ENCODE assay signal across 35 cellular contexts in genomic region chr12:123135688-123136087, GRCh38.
"Had no signal": no experiment of that assay in that cellular context is flagged by ENCODE, and none has a peak within 500 bp of the region (broad histone marks: within the 10 kb centered on the region; RNA-seq: fewer than 3 reads in every experiment).

No MANE protein-coding gene starts in this region.

- DNase-seq: activated B cell treated with CpG ODN at 0.5 μM for 24 hours; activated CD4-positive, alpha-beta memory T cell treated with anti-CD3 and anti-CD28 coated beads for 36 hours; activated CD4-positive, alpha-beta T cell treated with anti-CD3 and anti-CD28 coated beads for 1 hour; activated CD4-positive, alpha-beta T cell treated with anti-CD3 and anti-CD28 coated beads, Interleukin-2, amount 10 ng/mL, durations not matched to agents 24 days and 14 days; activated CD8-positive, alpha-beta memory T cell treated with anti-CD3 and anti-CD28 coated beads for 24 hours; activated gamma-delta T cell treated with Interleukin-2 at 50 U/mL for 16 hours; activated naive CD4-positive, alpha-beta T cell treated with anti-CD3 and anti-CD28 coated beads, Interleukin-2, amount 50 U/mL, for 16 hours; activated naive CD8-positive, alpha-beta T cell treated with anti-CD3 and anti-CD28 coated beads, Interleukin-2, amount 10 ng/mL, durations not matched to agents 7 days and 5 days; activated T-cell treated with anti-CD3 and anti-CD28 coated beads, Interleukin-2, amount 50 U/mL, for 48 hours; anterior cingulate cortex; caudate nucleus; MG63; MV-4-11; NCI-H1092 treated with DMSO at 0.1 percent for 48 hours; NCI-H1417 treated with DMSO at 0.1 percent for 48 hours; NCI-H1694; NCI-H2029; NCI-H2107; NCI-H2171 treated with DMSO at 0.1 percent for 48 hours; NCI-H226; NCI-H510A; NCI-H526 treated with DMSO at 0.1 percent for 48 hours; NCI-H82; OCI-M1; Right ventricle myocardium superior; T-helper 2 cell; T1000 had no signal

- H3K27ac ChIP-seq: breast epithelium, KMS-11, Peyer's patch, RWPE1, SJSA1 had no signal

- H3K4me3 Mint-ChIP-seq: activated B cell treated with CpG ODN at 0.5 μM for 24 hours; activated CD4-positive, alpha-beta memory T cell treated with anti-CD3 and anti-CD28 coated beads for 36 hours; activated CD4-positive, alpha-beta T cell treated with anti-CD3 and anti-CD28 coated beads, Interleukin-2, amount 10 ng/mL, durations not matched to agents 24 days and 14 days; activated naive CD8-positive, alpha-beta T cell treated with anti-CD3 and anti-CD28 coated beads, Interleukin-2, amount 10 ng/mL, durations not matched to agents 7 days and 5 days; IgD-negative memory B cell had no signal

- H3K4me3 ChIP-seq: adrenal gland, breast epithelium, MG63, Peyer's patch, SJSA1 had no signal

- H3K27me3 ChIP-seq: adrenal gland, breast epithelium, MG63, Peyer's patch, SJSA1 had no signal

- H3K36me3 Mint-ChIP-seq: activated CD4-positive, alpha-beta memory T cell treated with anti-CD3 and anti-CD28 coated beads for 36 hours; IgD-negative memory B cell had no signal

- H3K9me3 Mint-ChIP-seq: activated B cell treated with CpG ODN at 0.5 μM for 24 hours; activated CD4-positive, alpha-beta memory T cell treated with anti-CD3 and anti-CD28 coated beads for 36 hours; activated CD4-positive, alpha-beta T cell treated with anti-CD3 and anti-CD28 coated beads, Interleukin-2, amount 10 ng/mL, durations not matched to agents 24 days and 14 days; activated naive CD8-positive, alpha-beta T cell treated with anti-CD3 and anti-CD28 coated beads, Interleukin-2, amount 10 ng/mL, durations not matched to agents 7 days and 5 days; activated T-helper 2 cell treated with anti-CD3 and anti-CD28 coated beads, Interferon-gamma antibody, Interleukin-2, Interleukin-4, amounts not matched to agents 10 μg/mL and 5 μg/mL and 100 μg/mL, durations not matched to agents 14 hours and 24 hours and 36 hours; IgD-negative memory B cell had no signal

- H3K27ac Mint-ChIP-seq: activated B cell treated with CpG ODN at 0.5 μM for 24 hours; activated CD4-positive, alpha-beta memory T cell treated with anti-CD3 and anti-CD28 coated beads for 36 hours; activated CD4-positive, alpha-beta T cell treated with anti-CD3 and anti-CD28 coated beads, Interleukin-2, amount 10 ng/mL, durations not matched to agents 24 days and 14 days; activated T-helper 2 cell treated with anti-CD3 and anti-CD28 coated beads, Interferon-gamma antibody, Interleukin-2, Interleukin-4, amounts not matched to agents 10 μg/mL and 5 μg/mL and 100 μg/mL, durations not matched to agents 14 hours and 24 hours and 36 hours; IgD-negative memory B cell had no signal

- H3K27me3 Mint-ChIP-seq: activated B cell treated with CpG ODN at 0.5 μM for 24 hours; activated CD4-positive, alpha-beta memory T cell treated with anti-CD3 and anti-CD28 coated beads for 36 hours; activated CD4-positive, alpha-beta T cell treated with anti-CD3 and anti-CD28 coated beads, Interleukin-2, amount 10 ng/mL, durations not matched to agents 24 days and 14 days; activated naive CD8-positive, alpha-beta T cell treated with anti-CD3 and anti-CD28 coated beads, Interleukin-2, amount 10 ng/mL, durations not matched to agents 7 days and 5 days had no signal

- H3K36me3 ChIP-seq: adrenal gland, breast epithelium, MG63, Peyer's patch, SJSA1 had no signal

- H3K9me3 ChIP-seq: adrenal gland, breast epithelium, MG63, Peyer's patch, SJSA1 had no signal
